Comparison of ENCODE assay signal across 14 cellular contexts in genomic region chr11:35553831-35554230, GRCh38. TPM values are rescaled to one million over a fixed set of nuclear protein-coding genes. Genes with fewer than 3 reads are reported as not detected.
A peak's percentile ranks its signal among the peaks of the same experiment; 100 is the strongest.
DNase-seq lines count a peak whose midpoint lies in the region; TF ChIP-seq lines count a peak whose summit lies in the region.
"Had no signal": no experiment of that assay in that cellular context is flagged by ENCODE, and none has a peak within 500 bp of the region (broad histone marks: within the 10 kb centered on the region; RNA-seq: fewer than 3 reads in every experiment).

No MANE protein-coding gene starts in this region.

- H3K79me1 ChIP-seq in mesendoderm (ENCODE audit: low read length), result no peaks in the 10 kb centered on the region

- H3K23ac ChIP-seq in mesendoderm (ENCODE audit: low read length), result no peak overlapping the region

- H2BK5ac ChIP-seq in mesendoderm (ENCODE audit: low read length), result no peak overlapping the region

- H3K4me2 ChIP-seq in mesendoderm (ENCODE audit: low read length), result no peak overlapping the region
- H3K4me2 ChIP-seq: BLaER1 treated with 17β-estradiol and CSF1 and Interleukin-3, amounts not matched to agents 10 nM and 100 nM had no signal

- H4K5ac ChIP-seq in mesendoderm (ENCODE audit: low read length), result no peak overlapping the region

- TF ChIP-seq CTCF in HFFc6 (IDR thresholded peaks at IDR 0.05), result no peak

- H3K4ac ChIP-seq in mesendoderm (ENCODE audit: low read depth, low read length), result no peak overlapping the region

- no peaks in the 10 kb centered on the region for H3K9me3 Mint-ChIP-seq in HFFc6
- H3K9me3 Mint-ChIP-seq: activated naive CD4-positive, alpha-beta T cell treated with anti-CD3 and anti-CD28 coated beads for 36 hours had no signal

- peaks cover 3% of the 10 kb centered on the region for H3K4me1 ChIP-seq in mesendoderm (ENCODE audit: control insufficient read depth, low read depth, low read length)
- H3K4me1 ChIP-seq: colonic mucosa, psoas muscle had no signal

- peak overlapping the region; percentile 90 for H3K27ac Mint-ChIP-seq in HFFc6
- H3K27ac Mint-ChIP-seq: activated naive CD4-positive, alpha-beta T cell treated with anti-CD3 and anti-CD28 coated beads for 36 hours had no signal

- WGBS in mesendoderm (ENCODE audit: extremely low coverage, insufficient coverage, low lambda C conversion rate), result no CpG with 5 or more reads among the region's 1 CpG

- H4K8ac ChIP-seq in mesendoderm (ENCODE audit: low read depth, low read length), result no peak overlapping the region

- H2BK120ac ChIP-seq in mesendoderm (ENCODE audit: low read depth, low read length), result no peak overlapping the region

- H3K4me3 ChIP-seq in mesendoderm (ENCODE audit: low read length), result no peak overlapping the region
- H3K4me3 ChIP-seq: BLaER1 treated with 17β-estradiol and CSF1 and Interleukin-3, amounts not matched to agents 10 nM and 100 nM; colonic mucosa; psoas muscle had no signal

- peaks cover 2% of the 10 kb centered on the region; the same call in 1 of the 2 replicates for H3K27me3 Mint-ChIP-seq in HFFc6 (ENCODE audit: insufficient read depth)

- no peaks in the 10 kb centered on the region for H3K79me2 ChIP-seq in mesendoderm (ENCODE audit: control insufficient read depth, insufficient read depth, low read length)

- peak overlapping the region; percentile 63 for H3K4me3 Mint-ChIP-seq in HFFc6
- H3K4me3 Mint-ChIP-seq: activated naive CD4-positive, alpha-beta T cell treated with anti-CD3 and anti-CD28 coated beads for 36 hours had no signal

- no peak overlapping the region for H2BK15ac ChIP-seq in mesendoderm (replicated peaks; ENCODE audit: low read depth)

- no peak overlapping the region for H3K9ac ChIP-seq in mesendoderm (ENCODE audit: low read length)
- H3K9ac ChIP-seq: BLaER1 treated with 17β-estradiol and CSF1 and Interleukin-3, amounts not matched to agents 10 nM and 100 nM had no signal

- H3K56ac ChIP-seq in mesendoderm (ENCODE audit: low read length), result no peak overlapping the region

- DNase-seq in AG08396 (ENCODE audit: low spot score) (peak; percentile 50), HFFc6 (peak; percentile 91), brain pericyte (ENCODE audit: low read depth, low spot score) (peak; percentile 90), mesendoderm (peak; percentile 21), SW480 (ENCODE audit: low spot score) (no peak), cerebellar nuclear complex (lab: John Stamatoyannopoulos, UW) (no peak), CD1c-positive myeloid dendritic cell (ENCODE audit: extremely low spot score) (no peak)
- DNase-seq in activated CD4-positive, CD25-positive, alpha-beta regulatory T cell (lab: John Stamatoyannopoulos, UW), result no peak
- DNase-seq: activated naive CD4-positive, alpha-beta T cell treated with anti-CD3 and anti-CD28 coated beads for 36 hours; colonic mucosa; NCI-H2107; psoas muscle; SHP77 treated with DMSO at 0.1 percent for 48 hours had no signal

- H3K36me3 Mint-ChIP-seq in HFFc6 (ENCODE audit: low read depth), result no peaks in the 10 kb centered on the region

- no peak overlapping the region for H3K27ac ChIP-seq in mesendoderm (ENCODE audit: low read depth, low read length)
- H3K27ac ChIP-seq: BLaER1 treated with 17β-estradiol and CSF1 and Interleukin-3, amounts not matched to agents 10 nM and 100 nM; colonic mucosa; psoas muscle had no signal

- H2AK5ac ChIP-seq in mesendoderm (ENCODE audit: low read length), result no peak overlapping the region

- no peaks in the 10 kb centered on the region for H3K36me3 ChIP-seq in mesendoderm (ENCODE audit: control insufficient read depth, insufficient read depth, low read length)
- H3K36me3 ChIP-seq: BLaER1 treated with 17β-estradiol and CSF1 and Interleukin-3, amounts not matched to agents 10 nM and 100 nM; colonic mucosa had no signal

- peak overlapping the region; percentile 1 for H3K18ac ChIP-seq in mesendoderm (ENCODE audit: low read length)

- no peaks in the 10 kb centered on the region for H3K27me3 ChIP-seq in mesendoderm (ENCODE audit: insufficient read depth, low read length, poor library complexity)
- H3K27me3 ChIP-seq: BLaER1 treated with 17β-estradiol and CSF1 and Interleukin-3, amounts not matched to agents 10 nM and 100 nM; colonic mucosa had no signal

- peaks cover 75% of the 10 kb centered on the region for H3K4me1 Mint-ChIP-seq in HFFc6 (ENCODE audit: low read depth)

RNA-seq across cellular contexts. Expression of gene PAMR1, which starts 28.4 kb away (rescaled TPM):
- total RNA-seq in HFFc6 (2021; fragmentation: NEBNext Ultra II Directional; extraction: Animal tissue kit (Norgen Biotek cat#: 25700)), result 100 to 1,000 TPM; 151 to 209 (median 191) TPM
- 0.46 TPM for polyA plus RNA-seq in mesendoderm (2013, experiment 1 of 2)
- polyA plus RNA-seq in mesendoderm (2013, experiment 2 of 2), result 0.52 TPM
- total RNA-seq: activated naive CD4-positive, alpha-beta T cell treated with anti-CD3 and anti-CD28 coated beads for 36 hours had no signal

Comparison
In these comparisons a context has a peak if more than half of its experiments do, and no peak if none do; other contexts are left out.
1. DNase-seq: peak in AG08396 (single experiment), HFFc6 (single experiment), brain pericyte (single experiment) and mesendoderm (single experiment); none in activated CD4-positive, CD25-positive, alpha-beta regulatory T cell (0 of 4), SW480 (single experiment), cerebellar nuclear complex (0 of 2) and CD1c-positive myeloid dendritic cell (single experiment).